In the genomic region with DNA sequence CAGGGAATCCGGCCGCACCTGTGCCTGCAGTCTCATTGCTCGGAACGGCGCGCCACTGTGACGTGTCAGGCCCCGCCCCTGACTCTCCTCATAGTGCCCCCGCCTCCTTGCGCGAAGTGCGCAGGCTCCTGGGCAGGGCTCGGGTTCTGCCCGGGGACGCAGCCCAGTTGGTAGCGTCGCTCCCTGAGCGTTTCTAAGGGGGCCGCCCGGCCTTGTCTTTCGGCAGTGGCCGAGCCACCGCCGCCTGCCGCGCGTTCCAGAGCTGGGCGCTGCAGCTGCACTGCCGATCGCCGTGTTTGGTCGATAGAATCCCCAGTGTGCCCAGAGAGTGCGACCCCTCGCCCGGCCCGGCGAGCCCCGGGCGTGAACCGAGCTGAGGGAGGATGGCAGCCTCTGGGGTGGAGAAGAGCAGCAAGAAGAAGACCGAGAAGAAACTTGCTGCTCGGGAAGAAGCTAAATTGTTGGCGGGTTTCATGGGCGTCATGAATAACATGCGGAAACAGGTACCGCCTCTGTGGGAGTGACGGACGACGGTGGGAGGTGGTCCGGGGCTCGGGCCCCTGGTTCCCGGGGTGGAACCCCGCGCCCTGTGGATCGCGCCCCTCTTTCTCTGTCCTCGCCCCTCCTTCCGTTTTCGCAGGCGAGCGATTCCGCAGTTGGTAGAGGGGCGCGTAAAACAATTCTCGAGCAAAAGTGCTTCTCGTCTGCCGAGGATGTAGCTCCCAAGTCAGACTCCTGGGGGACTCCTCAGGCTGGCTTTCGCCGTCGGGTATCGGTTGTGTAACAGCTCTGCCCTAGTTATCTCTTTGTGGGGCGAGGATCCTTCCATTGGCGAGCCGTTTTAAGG, we compare ENCODE assay signal across 1 cellular context.
TF ChIP-seq lines count a peak whose summit lies in the region.

A gene with protein sequence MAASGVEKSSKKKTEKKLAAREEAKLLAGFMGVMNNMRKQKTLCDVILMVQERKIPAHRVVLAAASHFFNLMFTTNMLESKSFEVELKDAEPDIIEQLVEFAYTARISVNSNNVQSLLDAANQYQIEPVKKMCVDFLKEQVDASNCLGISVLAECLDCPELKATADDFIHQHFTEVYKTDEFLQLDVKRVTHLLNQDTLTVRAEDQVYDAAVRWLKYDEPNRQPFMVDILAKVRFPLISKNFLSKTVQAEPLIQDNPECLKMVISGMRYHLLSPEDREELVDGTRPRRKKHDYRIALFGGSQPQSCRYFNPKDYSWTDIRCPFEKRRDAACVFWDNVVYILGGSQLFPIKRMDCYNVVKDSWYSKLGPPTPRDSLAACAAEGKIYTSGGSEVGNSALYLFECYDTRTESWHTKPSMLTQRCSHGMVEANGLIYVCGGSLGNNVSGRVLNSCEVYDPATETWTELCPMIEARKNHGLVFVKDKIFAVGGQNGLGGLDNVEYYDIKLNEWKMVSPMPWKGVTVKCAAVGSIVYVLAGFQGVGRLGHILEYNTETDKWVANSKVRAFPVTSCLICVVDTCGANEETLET (plus strand): TSS at position 142 of the 847 bp plus-strand sequence. CDS start 242 bp downstream, at position 384.

TF ChIP-seq in A549, 52 proteins besides CTCF, POLR2A, EP300 and RAD21 (continued from another document):
- TF ChIP-seq, protein P1, sequence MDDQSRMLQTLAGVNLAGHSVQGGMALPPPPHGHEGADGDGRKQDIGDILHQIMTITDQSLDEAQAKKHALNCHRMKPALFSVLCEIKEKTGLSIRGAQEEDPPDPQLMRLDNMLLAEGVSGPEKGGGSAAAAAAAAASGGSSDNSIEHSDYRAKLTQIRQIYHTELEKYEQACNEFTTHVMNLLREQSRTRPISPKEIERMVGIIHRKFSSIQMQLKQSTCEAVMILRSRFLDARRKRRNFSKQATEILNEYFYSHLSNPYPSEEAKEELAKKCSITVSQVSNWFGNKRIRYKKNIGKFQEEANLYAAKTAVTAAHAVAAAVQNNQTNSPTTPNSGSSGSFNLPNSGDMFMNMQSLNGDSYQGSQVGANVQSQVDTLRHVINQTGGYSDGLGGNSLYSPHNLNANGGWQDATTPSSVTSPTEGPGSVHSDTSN (IDR thresholded peaks at IDR 0.05) = no peak
- no peak for TF ChIP-seq KDM1A (IDR thresholded peaks at IDR 0.05; ENCODE audit: low read depth)
- TF ChIP-seq KDM5A (IDR thresholded peaks at IDR 0.05) = no peak; the same call in 1 of the 2 replicates
- TF ChIP-seq ZSCAN20 (CRISPR knock-in tag; IDR thresholded peaks at IDR 0.05) = no peak
- TF ChIP-seq JUN (IDR thresholded peaks at IDR 0.05) = peak in 1 of 2 experiments; percentile 71; a peak in 2 of 5 replicates
- TF ChIP-seq MYC (IDR thresholded peaks at IDR 0.05; ENCODE audit: borderline replicate concordance, low read length) = 0 out of 2 replicates have a peak, but pooled peaks have one; percentile 46
- TF ChIP-seq CEBPB (IDR thresholded peaks at IDR 0.05) = peak; percentile 10 to 43; a peak in 2 of 4 replicates
- TF ChIP-seq EHF (CRISPR knock-in tag; IDR thresholded peaks at IDR 0.05) = no peak
- no peak for TF ChIP-seq POLR2AphosphoS2 (conservative IDR thresholded peaks at IDR 0.05; ENCODE audit: low read length)
- TF ChIP-seq RCOR1 (IDR thresholded peaks at IDR 0.05; ENCODE audit: low read depth, low read length) = no peak
- TF ChIP-seq CHD2 (IDR thresholded peaks at IDR 0.05; ENCODE audit: low read length, partially characterized antibody) = no peak
- no peak for TF ChIP-seq TFCP2L1 (CRISPR knock-in tag; IDR thresholded peaks at IDR 0.05)
- no peak for TF ChIP-seq EHMT2 (IDR thresholded peaks at IDR 0.05; ENCODE audit: low read depth)
- TF ChIP-seq FOXS1 (CRISPR knock-in tag; IDR thresholded peaks at IDR 0.05) = no peak
- no peak for TF ChIP-seq ESRRA (IDR thresholded peaks at IDR 0.05; ENCODE audit: borderline replicate concordance, low read length)
- TF ChIP-seq HDAC2 (IDR thresholded peaks at IDR 0.05) = no peak
- no peak for TF ChIP-seq CBX8 (IDR thresholded peaks at IDR 0.05)
- TF ChIP-seq, protein P2, sequence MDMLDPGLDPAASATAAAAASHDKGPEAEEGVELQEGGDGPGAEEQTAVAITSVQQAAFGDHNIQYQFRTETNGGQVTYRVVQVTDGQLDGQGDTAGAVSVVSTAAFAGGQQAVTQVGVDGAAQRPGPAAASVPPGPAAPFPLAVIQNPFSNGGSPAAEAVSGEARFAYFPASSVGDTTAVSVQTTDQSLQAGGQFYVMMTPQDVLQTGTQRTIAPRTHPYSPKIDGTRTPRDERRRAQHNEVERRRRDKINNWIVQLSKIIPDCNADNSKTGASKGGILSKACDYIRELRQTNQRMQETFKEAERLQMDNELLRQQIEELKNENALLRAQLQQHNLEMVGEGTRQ (IDR thresholded peaks at IDR 0.05) = no peak
- TF ChIP-seq, protein P3, sequence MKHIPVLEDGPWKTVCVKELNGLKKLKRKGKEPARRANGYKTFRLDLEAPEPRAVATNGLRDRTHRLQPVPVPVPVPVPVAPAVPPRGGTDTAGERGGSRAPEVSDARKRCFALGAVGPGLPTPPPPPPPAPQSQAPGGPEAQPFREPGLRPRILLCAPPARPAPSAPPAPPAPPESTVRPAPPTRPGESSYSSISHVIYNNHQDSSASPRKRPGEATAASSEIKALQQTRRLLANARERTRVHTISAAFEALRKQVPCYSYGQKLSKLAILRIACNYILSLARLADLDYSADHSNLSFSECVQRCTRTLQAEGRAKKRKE (CRISPR knock-in tag; IDR thresholded peaks at IDR 0.05; ENCODE audit: low read depth) = no peak
- TF ChIP-seq FOSB (CRISPR knock-in tag; IDR thresholded peaks at IDR 0.05) = no peak
- TF ChIP-seq, protein P4, sequence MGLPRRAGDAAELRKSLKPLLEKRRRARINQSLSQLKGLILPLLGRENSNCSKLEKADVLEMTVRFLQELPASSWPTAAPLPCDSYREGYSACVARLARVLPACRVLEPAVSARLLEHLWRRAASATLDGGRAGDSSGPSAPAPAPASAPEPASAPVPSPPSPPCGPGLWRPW (IDR thresholded peaks at IDR 0.05) = no peak
- TF ChIP-seq, protein P5, sequence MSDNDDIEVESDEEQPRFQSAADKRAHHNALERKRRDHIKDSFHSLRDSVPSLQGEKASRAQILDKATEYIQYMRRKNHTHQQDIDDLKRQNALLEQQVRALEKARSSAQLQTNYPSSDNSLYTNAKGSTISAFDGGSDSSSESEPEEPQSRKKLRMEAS (IDR thresholded peaks at IDR 0.05) = peak; percentile 64
- no peak for TF ChIP-seq NPAS2 (CRISPR knock-in tag; IDR thresholded peaks at IDR 0.05; ENCODE audit: borderline replicate concordance)
- no peak for TF ChIP-seq CHD4 (IDR thresholded peaks at IDR 0.05; ENCODE audit: borderline replicate concordance)
- TF ChIP-seq, protein P6, sequence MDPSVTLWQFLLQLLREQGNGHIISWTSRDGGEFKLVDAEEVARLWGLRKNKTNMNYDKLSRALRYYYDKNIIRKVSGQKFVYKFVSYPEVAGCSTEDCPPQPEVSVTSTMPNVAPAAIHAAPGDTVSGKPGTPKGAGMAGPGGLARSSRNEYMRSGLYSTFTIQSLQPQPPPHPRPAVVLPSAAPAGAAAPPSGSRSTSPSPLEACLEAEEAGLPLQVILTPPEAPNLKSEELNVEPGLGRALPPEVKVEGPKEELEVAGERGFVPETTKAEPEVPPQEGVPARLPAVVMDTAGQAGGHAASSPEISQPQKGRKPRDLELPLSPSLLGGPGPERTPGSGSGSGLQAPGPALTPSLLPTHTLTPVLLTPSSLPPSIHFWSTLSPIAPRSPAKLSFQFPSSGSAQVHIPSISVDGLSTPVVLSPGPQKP (IDR thresholded peaks at IDR 0.05; ENCODE audit: low read depth, low read length) = no peak
- TF ChIP-seq GATA3 (IDR thresholded peaks at IDR 0.05; ENCODE audit: borderline replicate concordance) = 0 out of 2 replicates have a peak, but pooled peaks have one; percentile 6
- no peak for TF ChIP-seq RNF2 (IDR thresholded peaks at IDR 0.05; ENCODE audit: borderline replicate concordance, low read depth)
- no peak for TF ChIP-seq TP53 (CRISPR knock-in tag; IDR thresholded peaks at IDR 0.05)
- no peak for TF ChIP-seq HOXA7 (CRISPR knock-in tag; IDR thresholded peaks at IDR 0.05)
- no peak for TF ChIP-seq MAZ (IDR thresholded peaks at IDR 0.05; ENCODE audit: borderline replicate concordance, low read depth, low read length)
- TF ChIP-seq SREBF2 (IDR thresholded peaks at IDR 0.05) = no peak
- no peak for TF ChIP-seq MAFK (IDR thresholded peaks at IDR 0.05; ENCODE audit: partially characterized antibody)
- TF ChIP-seq, protein P7, sequence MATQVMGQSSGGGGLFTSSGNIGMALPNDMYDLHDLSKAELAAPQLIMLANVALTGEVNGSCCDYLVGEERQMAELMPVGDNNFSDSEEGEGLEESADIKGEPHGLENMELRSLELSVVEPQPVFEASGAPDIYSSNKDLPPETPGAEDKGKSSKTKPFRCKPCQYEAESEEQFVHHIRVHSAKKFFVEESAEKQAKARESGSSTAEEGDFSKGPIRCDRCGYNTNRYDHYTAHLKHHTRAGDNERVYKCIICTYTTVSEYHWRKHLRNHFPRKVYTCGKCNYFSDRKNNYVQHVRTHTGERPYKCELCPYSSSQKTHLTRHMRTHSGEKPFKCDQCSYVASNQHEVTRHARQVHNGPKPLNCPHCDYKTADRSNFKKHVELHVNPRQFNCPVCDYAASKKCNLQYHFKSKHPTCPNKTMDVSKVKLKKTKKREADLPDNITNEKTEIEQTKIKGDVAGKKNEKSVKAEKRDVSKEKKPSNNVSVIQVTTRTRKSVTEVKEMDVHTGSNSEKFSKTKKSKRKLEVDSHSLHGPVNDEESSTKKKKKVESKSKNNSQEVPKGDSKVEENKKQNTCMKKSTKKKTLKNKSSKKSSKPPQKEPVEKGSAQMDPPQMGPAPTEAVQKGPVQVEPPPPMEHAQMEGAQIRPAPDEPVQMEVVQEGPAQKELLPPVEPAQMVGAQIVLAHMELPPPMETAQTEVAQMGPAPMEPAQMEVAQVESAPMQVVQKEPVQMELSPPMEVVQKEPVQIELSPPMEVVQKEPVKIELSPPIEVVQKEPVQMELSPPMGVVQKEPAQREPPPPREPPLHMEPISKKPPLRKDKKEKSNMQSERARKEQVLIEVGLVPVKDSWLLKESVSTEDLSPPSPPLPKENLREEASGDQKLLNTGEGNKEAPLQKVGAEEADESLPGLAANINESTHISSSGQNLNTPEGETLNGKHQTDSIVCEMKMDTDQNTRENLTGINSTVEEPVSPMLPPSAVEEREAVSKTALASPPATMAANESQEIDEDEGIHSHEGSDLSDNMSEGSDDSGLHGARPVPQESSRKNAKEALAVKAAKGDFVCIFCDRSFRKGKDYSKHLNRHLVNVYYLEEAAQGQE (IDR thresholded peaks at IDR 0.05) = peak; percentile 12; the same call in 1 of the 2 replicates
- TF ChIP-seq, protein P8, sequence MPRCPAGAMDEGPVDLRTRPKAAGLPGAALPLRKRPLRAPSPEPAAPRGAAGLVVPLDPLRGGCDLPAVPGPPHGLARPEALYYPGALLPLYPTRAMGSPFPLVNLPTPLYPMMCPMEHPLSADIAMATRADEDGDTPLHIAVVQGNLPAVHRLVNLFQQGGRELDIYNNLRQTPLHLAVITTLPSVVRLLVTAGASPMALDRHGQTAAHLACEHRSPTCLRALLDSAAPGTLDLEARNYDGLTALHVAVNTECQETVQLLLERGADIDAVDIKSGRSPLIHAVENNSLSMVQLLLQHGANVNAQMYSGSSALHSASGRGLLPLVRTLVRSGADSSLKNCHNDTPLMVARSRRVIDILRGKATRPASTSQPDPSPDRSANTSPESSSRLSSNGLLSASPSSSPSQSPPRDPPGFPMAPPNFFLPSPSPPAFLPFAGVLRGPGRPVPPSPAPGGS (IDR thresholded peaks at IDR 0.05) = peak; percentile 88
- no peak for TF ChIP-seq JUNB (IDR thresholded peaks at IDR 0.05)
- TF ChIP-seq, protein P9, sequence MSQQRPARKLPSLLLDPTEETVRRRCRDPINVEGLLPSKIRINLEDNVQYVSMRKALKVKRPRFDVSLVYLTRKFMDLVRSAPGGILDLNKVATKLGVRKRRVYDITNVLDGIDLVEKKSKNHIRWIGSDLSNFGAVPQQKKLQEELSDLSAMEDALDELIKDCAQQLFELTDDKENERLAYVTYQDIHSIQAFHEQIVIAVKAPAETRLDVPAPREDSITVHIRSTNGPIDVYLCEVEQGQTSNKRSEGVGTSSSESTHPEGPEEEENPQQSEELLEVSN (IDR thresholded peaks at IDR 0.05; ENCODE audit: borderline replicate concordance, low read depth) = no peak
- no peak for TF ChIP-seq NFE2L2 (conservative IDR thresholded peaks at IDR 0.05; ENCODE audit: low read length)
- TF ChIP-seq BHLHE40 (IDR thresholded peaks at IDR 0.05; ENCODE audit: low read depth, low read length) = no peak
TF ChIP-seq in A549: peak in this region for 8.
